10 cellular contexts compared by ENCODE assay signal in genomic region chr7:100966542-100967291, GRCh38. TPM values are rescaled to one million over a fixed set of nuclear protein-coding genes. Genes with fewer than 3 reads are reported as not detected.
DNase-seq lines count a peak whose midpoint lies in the region; ATAC-seq and TF ChIP-seq lines count a peak whose summit lies in the region.
"Had no signal": no experiment of that assay in that cellular context is flagged by ENCODE, and none has a peak within 500 bp of the region (broad histone marks: within the 10 kb centered on the region; RNA-seq: fewer than 3 reads in every experiment).

No MANE protein-coding gene starts in this region.

- TF ChIP-seq CTCF in body of pancreas (IDR thresholded peaks at IDR 0.05) (no peak), mesothelial cell of epicardium (IDR thresholded peaks at IDR 0.05; ENCODE audit: unreplicated experiment) (no peak)

- H3K4me3 Mint-ChIP-seq in stimulated activated naive CD8-positive, alpha-beta T cell treated with anti-CD3 and anti-CD28 coated beads, Interleukin-15, amount 100 ng/mL, for 72 hours: peak overlapping the region; percentile 54 to 62
- H3K4me3 Mint-ChIP-seq in mesothelial cell of epicardium: peak overlapping the region; percentile 58

- no peak overlapping the region for H3K4me3 ChIP-seq in body of pancreas

- WGBS in body of pancreas, 2 donors: 7 to 11% methylated on average over 24 to 40 of the region's 40 CpGs

- no peak for TF ChIP-seq POLR2A in body of pancreas (IDR thresholded peaks at IDR 0.05)

- ATAC-seq in stimulated activated naive CD8-positive, alpha-beta T cell treated with anti-CD3 and anti-CD28 coated beads, Interleukin-15, amount 100 ng/mL, for 72 hours: no peak
- no peak for ATAC-seq in stimulated activated naive CD8-positive, alpha-beta T cell treated with anti-CD3 and anti-CD28 coated beads, Interleukin-15, Interleukin-2, amounts not matched to agents 100 U/mL and 50 U/mL, for 24 hours
- peak; percentile 15 for ATAC-seq in body of pancreas
- ATAC-seq in GM19324 (IDR thresholded peaks at IDR 0.05; ENCODE audit: low FRiP score, unreplicated experiment): no peak

- H3K27me3 ChIP-seq in body of pancreas: peaks cover 0 to 35% of the 10 kb centered on the region in 2 donors

- H3K9me3 Mint-ChIP-seq in stimulated activated naive CD8-positive, alpha-beta T cell treated with anti-CD3 and anti-CD28 coated beads, Interleukin-15, amount 100 ng/mL, for 72 hours: no peaks in the 10 kb centered on the region
- H3K9me3 Mint-ChIP-seq in mesothelial cell of epicardium: no peaks in the 10 kb centered on the region
- H3K9me3 Mint-ChIP-seq: stimulated activated naive CD8-positive, alpha-beta T cell treated with anti-CD3 and anti-CD28 coated beads, Interleukin-15, Interleukin-2, amounts not matched to agents 100 ng/mL and 50 ng/mL, for 24 hours had no signal

- no peaks in the 10 kb centered on the region for H3K36me3 Mint-ChIP-seq in mesothelial cell of epicardium

- peaks cover 19% of the 10 kb centered on the region for H3K4me1 ChIP-seq in body of pancreas

- peaks cover 22% of the 10 kb centered on the region for H3K4me1 Mint-ChIP-seq in stimulated activated naive CD8-positive, alpha-beta T cell treated with anti-CD3 and anti-CD28 coated beads, Interleukin-15, amount 100 ng/mL, for 72 hours
- peaks cover 10% of the 10 kb centered on the region for H3K4me1 Mint-ChIP-seq in mesothelial cell of epicardium

- H3K27ac ChIP-seq in body of pancreas: no peak overlapping the region

- H3K27ac Mint-ChIP-seq in stimulated activated naive CD8-positive, alpha-beta T cell treated with anti-CD3 and anti-CD28 coated beads, Interleukin-15, amount 100 ng/mL, for 72 hours: no peak overlapping the region
- H3K27ac Mint-ChIP-seq in mesothelial cell of epicardium: no peak overlapping the region
- H3K27ac Mint-ChIP-seq: stimulated activated naive CD8-positive, alpha-beta T cell treated with anti-CD3 and anti-CD28 coated beads, Interleukin-15, Interleukin-2, amounts not matched to agents 100 ng/mL and 50 ng/mL, for 24 hours had no signal

- no peaks in the 10 kb centered on the region for H3K9me3 ChIP-seq in body of pancreas

- intact Hi-C loops in body of pancreas (cut with DNase I): no loop called here

- DNase-seq in stimulated activated naive CD8-positive, alpha-beta T cell treated with anti-CD3 and anti-CD28 coated beads, Interleukin-15, amount 100 ng/mL, for 72 hours: peak in 1 of 2 donors; percentile 17
- DNase-seq in stimulated activated naive CD8-positive, alpha-beta T cell treated with anti-CD3 and anti-CD28 coated beads, Interleukin-15, Interleukin-2, amounts not matched to agents 100 U/mL and 50 U/mL, for 24 hours: no peak
- peak in 1 of 4 donors; percentile 20 for DNase-seq in body of pancreas
- DNase-seq in mesothelial cell of epicardium (ENCODE audit: low spot score in 2 of 2, unreplicated experiment in 2 of 2): no peak
- no peak for DNase-seq in NCI-H510A treated with DMSO at 0.1 percent for 48 hours (lab: John Stamatoyannopoulos, UW)
- no peak for DNase-seq in NCI-H510A (lab: John Stamatoyannopoulos, UW)
- no peak for DNase-seq in NCI-H2081 treated with DMSO at 0.1 percent for 48 hours (lab: John Stamatoyannopoulos, UW)

- no peaks in the 10 kb centered on the region for H3K36me3 ChIP-seq in body of pancreas (replicated peaks in 1 of 2; ENCODE audit: insufficient read depth in 1 of 2, low read depth in 2 of 2)

- peaks cover 89% of the 10 kb centered on the region for H3K27me3 Mint-ChIP-seq in stimulated activated naive CD8-positive, alpha-beta T cell treated with anti-CD3 and anti-CD28 coated beads, Interleukin-15, amount 100 ng/mL, for 72 hours
- peaks cover 77% of the 10 kb centered on the region for H3K27me3 Mint-ChIP-seq in mesothelial cell of epicardium (ENCODE audit: low read depth)

RNA-seq across cellular contexts. Expression of gene MUC12, which starts 2.6 kb away (rescaled TPM):
- total RNA-seq in body of pancreas: not detected
- 0.73 to 1.4 TPM (median 1.1 TPM) in 3 replicates for total RNA-seq in mesothelial cell of epicardium
- total RNA-seq: dermis microvascular lymphatic vessel endothelial cell had no signal

RNA-seq across cellular contexts. Expression of gene MUC3A, which starts 17.4 kb away (rescaled TPM):
- total RNA-seq in body of pancreas (1 to 10 TPM in 1 of 2 donors, under 1 TPM in 1; 0.52 to 3.0 TPM), mesothelial cell of epicardium (2.0 to 2.4 TPM (median 2.2 TPM) in 3 replicates)
- total RNA-seq: dermis microvascular lymphatic vessel endothelial cell had no signal

RNA-seq across cellular contexts. Expression of gene MUC17, which starts 53.2 kb away (rescaled TPM):
- total RNA-seq in body of pancreas (under 1 TPM in 1 of 2 donors, not detected in 1; 0.78 TPM), mesothelial cell of epicardium (not detected in 3 replicates)
- total RNA-seq: dermis microvascular lymphatic vessel endothelial cell had no signal
